23 cellular contexts compared by ENCODE assay signal in genomic region chr10:34607894-34608293, GRCh38.
DNase-seq lines count a peak whose midpoint lies in the region; FAIRE-seq and TF ChIP-seq lines count a peak whose summit lies in the region.
"Had no signal": no experiment of that assay in that cellular context is flagged by ENCODE, and none has a peak within 500 bp of the region (broad histone marks: within the 10 kb centered on the region; RNA-seq: fewer than 3 reads in every experiment).

No MANE protein-coding gene starts in this region.

- no peaks in the 10 kb centered on the region for H3K9me3 ChIP-seq in endothelial cell of umbilical vein (replicated peaks; ENCODE audit: control insufficient read depth, insufficient read depth, low read length)
- H3K9me3 ChIP-seq: Caco-2, upper lobe of left lung had no signal

- no peaks in the 10 kb centered on the region for H4K20me1 ChIP-seq in endothelial cell of umbilical vein (replicated peaks; ENCODE audit: control insufficient read depth, extremely low read depth, insufficient read depth, low read length)

- CTCF ChIA-PET in endothelial cell of umbilical vein (lab: Charles Lee), result interaction anchor here (0.9 to 1.3 kb wide), 2 partner anchors 14 to 31 kb away, joined by 4 read pairs; no protein-coding TSS in a partner anchor

- H3K9me1 ChIP-seq in endothelial cell of umbilical vein (replicated peaks; ENCODE audit: control insufficient read depth, extremely low read depth, insufficient read depth, low read length), result peaks cover 2% of the 10 kb centered on the region

- POLR2A ChIA-PET in endothelial cell of umbilical vein (lab: Charles Lee), result no interaction called here

- H3K4me2 ChIP-seq in endothelial cell of umbilical vein (ENCODE audit: insufficient read depth, low read length), result no peak overlapping the region

- intact Hi-C loops in endothelial cell of umbilical vein (cut with micrococcal nuclease) (no loop called here), dorsolateral prefrontal cortex (cut with DNase I) (no loop called here)

- dilution Hi-C loops in endothelial cell of umbilical vein (cut with MboI; ENCODE audit: extremely low pct_ligation_motif_present, low sequenced_read_pairs), result no loop called here

- TF ChIP-seq CTCF in endothelial cell of umbilical vein (IDR thresholded peaks at IDR 0.05; ENCODE audit: extremely low read depth in 1 of 2, insufficient read depth in 1 of 2, low read depth in 1 of 2, low read length in 2 of 2) (no peak), dorsolateral prefrontal cortex (IDR thresholded peaks at IDR 0.05 in 54 of 56, conservative IDR thresholded peaks at IDR 0.05 in 2 of 56; ENCODE audit: low read depth in 1 of 56, partially characterized antibody in 56 of 56) (no peak)

- H3K4me3 ChIP-seq in endothelial cell of umbilical vein (replicated peaks in 1 of 3; ENCODE audit: insufficient read depth in 1 of 3, low read depth in 1 of 3, low read length in 3 of 3) (no peak overlapping the region), dorsolateral prefrontal cortex (no peak overlapping the region)
- H3K4me3 ChIP-seq: SK-N-MC, skin epidermis, upper lobe of left lung had no signal

- no peaks in the 10 kb centered on the region for H3K27me3 ChIP-seq in endothelial cell of umbilical vein (ENCODE audit: control insufficient read depth in 2 of 2, insufficient read depth in 2 of 2, low read length in 2 of 2)
- H3K27me3 ChIP-seq in dorsolateral prefrontal cortex, result peaks cover 0 to 3% (median 0%) of the 10 kb centered on the region in 45 donors
- H3K27me3 ChIP-seq: upper lobe of left lung had no signal

- peak; percentile 16 for DNase-seq in DMS 273 (lab: John Stamatoyannopoulos, UW; ENCODE audit: unreplicated experiment)
- DNase-seq in DMS 273 treated with DMSO at 0.1 percent for 48 hours (lab: John Stamatoyannopoulos, UW), result no peak
- DNase-seq in Daoy (ENCODE audit: low read depth), result peak; percentile 23
- DNase-seq in NCI-H524 (lab: John Stamatoyannopoulos, UW), result peak; percentile 64 to 75
- DNase-seq in endothelial cell of umbilical vein (ENCODE audit: low read depth, low spot score), result peak; percentile 55
- no peak for DNase-seq in hypothalamus (lab: John Stamatoyannopoulos, UW)
- DNase-seq in NOMO-1 (lab: John Stamatoyannopoulos, UW; ENCODE audit: unreplicated experiment in 2 of 2), result no peak
- DNase-seq in dorsolateral prefrontal cortex, result no peak
- DNase-seq: activated CD4-positive, CD25-positive, alpha-beta regulatory T cell treated with anti-CD3 and anti-CD28 coated beads, Interleukin-2, amount 50 U/mL, for 72 hours; activated naive CD8-positive, alpha-beta T cell treated with anti-CD3 and anti-CD28 coated beads, Interleukin-2, amount 50 U/mL, for 24 hours; Caco-2; foreskin melanocyte; GDM1; NCI-H187; NCI-H510A treated with DMSO at 0.1 percent for 48 hours; posterior cingulate gyrus; stimulated activated CD4-positive, alpha-beta T cell treated with anti-CD3 and anti-CD28 coated beads, Interleukin-2, amount 100 ng/mL, for 48 hours; T-helper 9 cell; upper lobe of left lung had no signal

- no peak overlapping the region for H3K9ac ChIP-seq in endothelial cell of umbilical vein (replicated peaks; ENCODE audit: extremely low read depth, insufficient read depth, low read length)

- no peaks in the 10 kb centered on the region for H3K36me3 ChIP-seq in endothelial cell of umbilical vein (ENCODE audit: control insufficient read depth in 2 of 2, extremely low read depth in 1 of 2, insufficient read depth in 2 of 2, low read length in 2 of 2)
- H3K36me3 ChIP-seq: upper lobe of left lung had no signal

- H3K79me2 ChIP-seq in endothelial cell of umbilical vein (ENCODE audit: control insufficient read depth, insufficient read depth, low read length), result no peaks in the 10 kb centered on the region

- BruUV-seq in endothelial cell of umbilical vein (replicated peaks; lab: Mats Ljungman, UMichigan), result no TSS peak

- H2AFZ ChIP-seq in endothelial cell of umbilical vein (ENCODE audit: low read depth, low read length), result no peak overlapping the region

- no peak for TF ChIP-seq POLR2A in endothelial cell of umbilical vein (IDR thresholded peaks at IDR 0.05; ENCODE audit: low read depth, low read length)

- FAIRE-seq in endothelial cell of umbilical vein (lab: Jason Lieb, UNC), result no peak
- FAIRE-seq: H54 had no signal

- no peak overlapping the region for H3K27ac ChIP-seq in endothelial cell of umbilical vein (ENCODE audit: insufficient read depth, low read depth, low read length)
- H3K27ac ChIP-seq in dorsolateral prefrontal cortex, result no peak overlapping the region
- H3K27ac ChIP-seq: 22Rv1, SK-N-MC, skin epidermis, upper lobe of left lung had no signal

- peaks cover 11% of the 10 kb centered on the region for H3K4me1 ChIP-seq in endothelial cell of umbilical vein (ENCODE audit: control insufficient read depth, extremely low read depth, insufficient read depth, low read length)
- H3K4me1 ChIP-seq: Caco-2, upper lobe of left lung had no signal

TF ChIP-seq in endothelial cell of umbilical vein, 7 proteins besides CTCF, POLR2A, EP300 and RAD21:
- TF ChIP-seq POLR2AphosphoS5 (IDR thresholded peaks at IDR 0.05; ENCODE audit: insufficient read depth, low read depth, low read length) (no peak), JUN (IDR thresholded peaks at IDR 0.05; ENCODE audit: borderline replicate concordance, insufficient read depth, insufficient read length, low read depth) (no peak), GATA2 (IDR thresholded peaks at IDR 0.05; ENCODE audit: insufficient read depth, insufficient read length, low read depth, low read length) (no peak), EZH2 (IDR thresholded peaks at IDR 0.05; ENCODE audit: borderline replicate concordance, low read depth, low read length, severe bottlenecking) (no peak), FOS (IDR thresholded peaks at IDR 0.05; ENCODE audit: borderline replicate concordance, insufficient read depth, low read length) (no peak), MYC (IDR thresholded peaks at IDR 0.05; ENCODE audit: low read depth, low read length) (no peak), MAX (IDR thresholded peaks at IDR 0.05; ENCODE audit: insufficient read depth, insufficient read length) (no peak)

Comparison
In these comparisons a context has a peak if more than half of its experiments do, and no peak if none do; other contexts are left out.
1. DNase-seq: peak in DMS 273 (single experiment), Daoy (single experiment), NCI-H524 (2 of 2) and endothelial cell of umbilical vein (single experiment); none in DMS 273 treated with DMSO at 0.1 percent for 48 hours (single experiment), hypothalamus (0 of 51), NOMO-1 (0 of 2) and dorsolateral prefrontal cortex (0 of 10).